ENCODE assay signal across 2 cellular contexts in genomic region chr17:40293363-40293762, GRCh38.
TF ChIP-seq lines count a peak whose summit lies in the region.

No MANE protein-coding gene starts in this region.

TF ChIP-seq in GM12878, 131 proteins besides CTCF, POLR2A, EP300 and RAD21 (continued from another document):
- no peak for TF ChIP-seq SRF (IDR thresholded peaks at IDR 0.05; ENCODE audit: low read depth in 2 of 2, low read length in 2 of 2)
TF ChIP-seq in GM12878: peak in this region for 0.

TF ChIP-seq in SK-N-SH treated with all-trans-retinoic acid at 6 μM for 48 hours, 23 proteins besides CTCF, POLR2A, EP300 and RAD21 (continued from another document):
- TF ChIP-seq PATZ1 (CRISPR knock-in tag; IDR thresholded peaks at IDR 0.05; ENCODE audit: borderline replicate concordance) (no peak), TOX (CRISPR knock-in tag; IDR thresholded peaks at IDR 0.05; ENCODE audit: borderline replicate concordance) (no peak)
